17 cellular contexts compared by ENCODE assay signal in the genomic region with DNA sequence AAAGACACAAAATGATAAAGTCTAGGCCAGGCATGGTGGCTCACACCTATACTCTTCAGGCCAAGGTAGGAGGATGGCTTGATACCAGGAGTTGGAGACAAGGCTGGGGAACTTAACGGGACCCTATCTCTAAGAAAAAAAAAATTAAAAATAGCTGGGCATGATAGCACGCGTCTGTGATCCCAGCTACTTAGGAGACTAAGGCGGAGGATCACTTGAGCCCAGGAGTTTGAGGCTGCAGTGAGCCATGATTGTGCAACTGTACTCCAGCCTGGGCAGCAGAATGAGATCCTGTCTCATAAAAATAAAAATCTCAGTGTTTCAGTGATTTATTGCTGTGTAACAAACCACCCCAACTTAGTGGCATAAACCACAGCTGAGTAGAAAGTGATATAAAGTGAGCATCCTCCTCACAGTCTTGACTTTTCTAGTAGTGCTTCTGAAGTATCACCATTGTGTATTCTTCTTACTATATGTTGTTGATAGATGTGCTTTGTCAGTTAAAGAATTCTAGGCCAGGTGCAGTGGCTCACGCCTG.
"Had no signal": no experiment of that assay in that cellular context is flagged by ENCODE, and none has a peak within 500 bp of the region (broad histone marks: within the 10 kb centered on the region; RNA-seq: fewer than 3 reads in every experiment).

No MANE protein-coding gene starts in this region.

- H2AFZ ChIP-seq: hepatocyte had no signal

- H3K4me3 ChIP-seq: hepatocyte, lung, spleen, tibial nerve had no signal

- H3K4me3 Mint-ChIP-seq: activated CD4-positive, alpha-beta memory T cell treated with anti-CD3 and anti-CD28 coated beads for 36 hours; activated naive CD4-positive, alpha-beta T cell treated with anti-CD3 and anti-CD28 coated beads for 36 hours; activated T-helper 1 cell treated with anti-CD3 and anti-CD28 coated beads, Interleukin-12 subunit alpha, Interleukin-12 subunit beta, Interleukin-2, Interleukin-4 antibody, amounts not matched to agents 30 ng/mL and 10 ng/mL and 1 ng/mL, durations not matched to agents 14 hours and 24 hours and 36 hours; central memory CD8-positive, alpha-beta T cell; stimulated activated memory B cell treated with anti-CD40 and anti-IgM and Interleukin-4, amounts not matched to agents 10 μg/mL and 1 μg/mL and 100 μg/mL, for 72 hours had no signal

- H3K79me2 ChIP-seq: hepatocyte had no signal

- H3K27ac Mint-ChIP-seq: activated CD4-positive, alpha-beta memory T cell treated with anti-CD3 and anti-CD28 coated beads for 36 hours; activated naive CD4-positive, alpha-beta T cell treated with anti-CD3 and anti-CD28 coated beads for 36 hours; activated T-helper 1 cell treated with anti-CD3 and anti-CD28 coated beads, Interleukin-12 subunit alpha, Interleukin-12 subunit beta, Interleukin-2, Interleukin-4 antibody, amounts not matched to agents 30 ng/mL and 10 ng/mL and 1 ng/mL, durations not matched to agents 14 hours and 24 hours and 36 hours had no signal

- H3K27ac ChIP-seq: hepatocyte, spleen, tibial nerve had no signal

- H3K9me3 ChIP-seq: spleen, tibial nerve had no signal

- DNase-seq: activated CD4-positive, alpha-beta memory T cell treated with anti-CD3 and anti-CD28 coated beads for 36 hours; activated naive CD4-positive, alpha-beta T cell treated with anti-CD3 and anti-CD28 coated beads for 36 hours; cortex of kidney; effector CD8-positive, alpha-beta T cell; kidney glomerular epithelial cell; naive B cell; posterior cingulate gyrus; right cardiac atrium; spleen; stimulated activated CD4-positive, alpha-beta T cell treated with anti-CD3 and anti-CD28 coated beads, Interleukin-1b, Interleukin-23, amount 100 ng/mL, for 48 hours; T-helper 9 cell had no signal

- H3K4me2 ChIP-seq: hepatocyte had no signal

- H3K9me3 Mint-ChIP-seq: activated CD4-positive, alpha-beta memory T cell treated with anti-CD3 and anti-CD28 coated beads for 36 hours; activated naive CD4-positive, alpha-beta T cell treated with anti-CD3 and anti-CD28 coated beads for 36 hours; activated T-helper 1 cell treated with anti-CD3 and anti-CD28 coated beads, Interleukin-12 subunit alpha, Interleukin-12 subunit beta, Interleukin-2, Interleukin-4 antibody, amounts not matched to agents 30 ng/mL and 10 ng/mL and 1 ng/mL, durations not matched to agents 14 hours and 24 hours and 36 hours; central memory CD8-positive, alpha-beta T cell; naive B cell; stimulated activated memory B cell treated with anti-CD40 and anti-IgM and Interleukin-4, amounts not matched to agents 10 μg/mL and 1 μg/mL and 100 μg/mL, for 72 hours had no signal

- H3K36me3 Mint-ChIP-seq: activated CD4-positive, alpha-beta memory T cell treated with anti-CD3 and anti-CD28 coated beads for 36 hours had no signal

- H3K4me1 ChIP-seq: spleen, tibial nerve had no signal

- H3K27me3 Mint-ChIP-seq: activated CD4-positive, alpha-beta memory T cell treated with anti-CD3 and anti-CD28 coated beads for 36 hours; central memory CD8-positive, alpha-beta T cell; naive B cell; stimulated activated memory B cell treated with anti-CD40 and anti-IgM and Interleukin-4, amounts not matched to agents 10 μg/mL and 1 μg/mL and 100 μg/mL, for 72 hours had no signal

- H3K4me1 Mint-ChIP-seq: central memory CD8-positive, alpha-beta T cell; naive B cell; stimulated activated memory B cell treated with anti-CD40 and anti-IgM and Interleukin-4, amounts not matched to agents 10 μg/mL and 1 μg/mL and 100 μg/mL, for 72 hours had no signal

- ATAC-seq: right cardiac atrium; stimulated activated memory B cell treated with anti-CD40 and anti-IgM and Interleukin-4, amounts not matched to agents 10 μg/mL and 1 μg/mL and 100 μg/mL, for 72 hours had no signal

- H3K27me3 ChIP-seq: hepatocyte, spleen, tibial nerve had no signal
